Comparison of ENCODE assay signal across 20 cellular contexts in genomic region chr4:110130578-110131358, GRCh38.
"Had no signal": no experiment of that assay in that cellular context is flagged by ENCODE, and none has a peak within 500 bp of the region (broad histone marks: within the 10 kb centered on the region; RNA-seq: fewer than 3 reads in every experiment).

No MANE protein-coding gene starts in this region.

- H3K36me3 ChIP-seq: adrenal gland, heart left ventricle, lower lobe of right lung, upper lobe of right lung had no signal

- H3K27ac ChIP-seq: adrenal gland, heart left ventricle, lower lobe of right lung, SK-N-MC, upper lobe of right lung had no signal

- H3K4me1 ChIP-seq: heart left ventricle, lower lobe of right lung, upper lobe of right lung had no signal

- H3K9me3 ChIP-seq: adrenal gland, heart left ventricle, lower lobe of right lung, upper lobe of right lung had no signal

- FAIRE-seq: endometrium, kidney had no signal

- H3K27me3 ChIP-seq: adrenal gland, heart left ventricle, upper lobe of right lung had no signal

- H3K4me3 ChIP-seq: adrenal gland, heart left ventricle, lower lobe of right lung, SK-N-MC, upper lobe of right lung had no signal

- ATAC-seq: heart left ventricle; lower lobe of right lung; naive thymus-derived CD4-positive, alpha-beta T cell; right cardiac atrium; upper lobe of right lung had no signal

- DNase-seq: activated B cell treated with CpG ODN at 0.5 μM for 24 hours; activated CD4-positive, alpha-beta T cell treated with anti-CD3 and anti-CD28 coated beads, Interleukin-2, amount 10 ng/mL, durations not matched to agents 7 days and 5 days; activated CD8-positive, alpha-beta memory T cell treated with anti-CD3 and anti-CD28 coated beads for 24 hours; activated naive CD4-positive, alpha-beta T cell treated with anti-CD3 and anti-CD28 coated beads, Interleukin-2, amount 10 ng/mL, durations not matched to agents 7 days and 5 days; adrenal gland; cerebellar nuclear complex; foreskin melanocyte; heart left ventricle; kidney; lower lobe of right lung; naive thymus-derived CD4-positive, alpha-beta T cell; posterior cingulate gyrus; right cardiac atrium; stimulated activated CD4-positive, alpha-beta T cell treated with anti-CD3 and anti-CD28 coated beads, Interleukin-12 subunit alpha, Interleukin-12 subunit beta, amount 100 ng/mL, for 4 hours; stimulated activated naive CD4-positive, alpha-beta T cell; substantia nigra; T-helper 1 cell; upper lobe of right lung had no signal
